In the genomic region with DNA sequence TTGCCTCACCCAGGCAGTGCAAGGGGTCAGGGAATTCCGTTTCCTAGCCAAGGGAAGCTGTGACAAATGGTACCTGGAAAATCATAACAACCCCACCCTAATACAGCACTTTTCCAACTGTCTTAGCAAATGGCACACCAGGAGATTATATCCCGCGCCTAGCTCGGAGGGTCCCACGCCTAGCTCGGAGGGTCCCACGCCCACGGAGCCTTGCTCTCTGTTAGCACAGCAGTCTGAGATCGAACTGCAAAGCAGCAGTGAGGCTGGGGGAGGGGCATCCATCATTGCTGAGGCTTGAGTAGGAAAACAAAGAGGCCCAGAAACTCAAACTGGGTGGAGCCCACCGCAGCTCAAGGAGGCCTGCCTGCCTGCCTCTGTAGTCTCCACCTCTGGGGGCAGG, we compare ENCODE assay signal across 11 cellular contexts.
"Had no signal": no experiment of that assay in that cellular context is flagged by ENCODE, and none has a peak within 500 bp of the region (broad histone marks: within the 10 kb centered on the region; RNA-seq: fewer than 3 reads in every experiment).

No MANE protein-coding gene starts in this region.

- H3K4me2 ChIP-seq: GM23338 had no signal

- DNase-seq: GM23248, GOT3, H7, H9, HCEC 1CT, HFFc6 had no signal

- H3K4me3 ChIP-seq: GM23248, GM23338, HAP-1 had no signal

- ATAC-seq: GM23338, HCT116 had no signal

- H3K27ac Mint-ChIP-seq: GM23338, H9, HFFc6 had no signal

- H3K27ac ChIP-seq: GM23248 had no signal

- H3K4me1 Mint-ChIP-seq: GM23338 had no signal

- H3K4me3 Mint-ChIP-seq: GM23338, H9, HFFc6 had no signal

- H2AFZ ChIP-seq: GM23248, GM23338 had no signal

- FAIRE-seq: H1, H54 had no signal

- H3K36me3 ChIP-seq: HAP-1 had no signal

- H3K9ac ChIP-seq: GM23248 had no signal
